2 cellular contexts compared by ENCODE assay signal in the genomic region with DNA sequence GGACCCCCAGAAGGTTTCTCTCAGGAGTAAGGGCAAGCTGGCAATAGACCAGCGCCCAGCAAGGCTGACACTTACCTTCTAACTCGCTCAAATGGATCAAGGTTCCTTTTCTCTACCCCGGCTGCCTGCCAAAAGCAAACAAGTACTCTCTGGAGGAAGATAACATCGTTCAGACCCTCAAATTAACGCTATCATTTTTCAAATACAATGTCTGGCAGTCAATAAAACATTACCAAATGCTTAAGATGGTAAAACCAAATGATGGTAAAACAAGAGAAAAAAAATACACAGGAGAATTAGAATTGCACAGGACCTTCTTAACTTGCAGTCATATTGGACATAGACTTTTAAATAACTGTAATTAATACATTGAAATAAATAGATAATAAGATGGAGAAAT.
TF ChIP-seq lines count a peak whose summit lies in the region.

No MANE protein-coding gene starts in this region.

TF ChIP-seq in HepG2, 621 proteins besides CTCF, POLR2A, EP300 and RAD21 (continued from another document):
- TF ChIP-seq, protein P1, sequence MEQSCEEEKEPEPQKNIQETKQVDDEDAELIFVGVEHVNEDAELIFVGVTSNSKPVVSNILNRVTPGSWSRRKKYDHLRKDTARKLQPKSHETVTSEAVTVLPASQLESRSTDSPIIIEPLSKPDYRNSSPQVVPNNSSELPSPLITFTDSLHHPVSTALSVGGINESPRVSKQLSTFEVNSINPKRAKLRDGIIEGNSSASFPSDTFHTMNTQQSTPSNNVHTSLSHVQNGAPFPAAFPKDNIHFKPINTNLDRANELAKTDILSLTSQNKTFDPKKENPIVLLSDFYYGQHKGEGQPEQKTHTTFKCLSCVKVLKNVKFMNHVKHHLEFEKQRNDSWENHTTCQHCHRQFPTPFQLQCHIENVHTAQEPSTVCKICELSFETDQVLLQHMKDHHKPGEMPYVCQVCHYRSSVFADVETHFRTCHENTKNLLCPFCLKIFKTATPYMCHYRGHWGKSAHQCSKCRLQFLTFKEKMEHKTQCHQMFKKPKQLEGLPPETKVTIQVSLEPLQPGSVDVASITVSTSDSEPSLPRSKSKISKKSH (CRISPR knock-in tag; IDR thresholded peaks at IDR 0.05; ENCODE audit: borderline replicate concordance), result no peak
- TF ChIP-seq, protein P2, sequence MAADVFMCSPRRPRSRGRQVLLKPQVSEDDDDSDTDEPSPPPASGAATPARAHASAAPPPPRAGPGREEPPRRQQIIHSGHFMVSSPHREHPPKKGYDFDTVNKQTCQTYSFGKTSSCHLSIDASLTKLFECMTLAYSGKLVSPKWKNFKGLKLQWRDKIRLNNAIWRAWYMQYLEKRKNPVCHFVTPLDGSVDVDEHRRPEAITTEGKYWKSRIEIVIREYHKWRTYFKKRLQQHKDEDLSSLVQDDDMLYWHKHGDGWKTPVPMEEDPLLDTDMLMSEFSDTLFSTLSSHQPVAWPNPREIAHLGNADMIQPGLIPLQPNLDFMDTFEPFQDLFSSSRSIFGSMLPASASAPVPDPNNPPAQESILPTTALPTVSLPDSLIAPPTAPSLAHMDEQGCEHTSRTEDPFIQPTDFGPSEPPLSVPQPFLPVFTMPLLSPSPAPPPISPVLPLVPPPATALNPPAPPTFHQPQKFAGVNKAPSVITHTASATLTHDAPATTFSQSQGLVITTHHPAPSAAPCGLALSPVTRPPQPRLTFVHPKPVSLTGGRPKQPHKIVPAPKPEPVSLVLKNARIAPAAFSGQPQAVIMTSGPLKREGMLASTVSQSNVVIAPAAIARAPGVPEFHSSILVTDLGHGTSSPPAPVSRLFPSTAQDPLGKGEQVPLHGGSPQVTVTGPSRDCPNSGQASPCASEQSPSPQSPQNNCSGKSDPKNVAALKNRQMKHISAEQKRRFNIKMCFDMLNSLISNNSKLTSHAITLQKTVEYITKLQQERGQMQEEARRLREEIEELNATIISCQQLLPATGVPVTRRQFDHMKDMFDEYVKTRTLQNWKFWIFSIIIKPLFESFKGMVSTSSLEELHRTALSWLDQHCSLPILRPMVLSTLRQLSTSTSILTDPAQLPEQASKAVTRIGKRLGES (CRISPR knock-in tag; IDR thresholded peaks at IDR 0.05; ENCODE audit: borderline replicate concordance), result no peak
- no peak for TF ChIP-seq ZEB1 (IDR thresholded peaks at IDR 0.05; ENCODE audit: insufficient replicate concordance, low read depth)
- no peak for TF ChIP-seq ZMYM2 (CRISPR knock-in tag; IDR thresholded peaks at IDR 0.05)
- no peak for TF ChIP-seq ARID2 (CRISPR knock-in tag; IDR thresholded peaks at IDR 0.05; ENCODE audit: borderline replicate concordance)
- TF ChIP-seq SOX6 (IDR thresholded peaks at IDR 0.05), result no peak
- no peak; the same call in 1 of the 2 replicates for TF ChIP-seq SOX6 (CRISPR knock-in tag; IDR thresholded peaks at IDR 0.05)
- TF ChIP-seq DR1 (CRISPR knock-in tag; IDR thresholded peaks at IDR 0.05), result no peak
- TF ChIP-seq SOX13 (IDR thresholded peaks at IDR 0.05), result no peak
- TF ChIP-seq SOX13 (CRISPR knock-in tag; conservative IDR thresholded peaks at IDR 0.05 in 1 of 2, IDR thresholded peaks at IDR 0.05 in 1 of 2), result peak in 1 of 2 experiments; percentile 49; a peak in 1 of 4 replicates
- TF ChIP-seq, protein P3, sequence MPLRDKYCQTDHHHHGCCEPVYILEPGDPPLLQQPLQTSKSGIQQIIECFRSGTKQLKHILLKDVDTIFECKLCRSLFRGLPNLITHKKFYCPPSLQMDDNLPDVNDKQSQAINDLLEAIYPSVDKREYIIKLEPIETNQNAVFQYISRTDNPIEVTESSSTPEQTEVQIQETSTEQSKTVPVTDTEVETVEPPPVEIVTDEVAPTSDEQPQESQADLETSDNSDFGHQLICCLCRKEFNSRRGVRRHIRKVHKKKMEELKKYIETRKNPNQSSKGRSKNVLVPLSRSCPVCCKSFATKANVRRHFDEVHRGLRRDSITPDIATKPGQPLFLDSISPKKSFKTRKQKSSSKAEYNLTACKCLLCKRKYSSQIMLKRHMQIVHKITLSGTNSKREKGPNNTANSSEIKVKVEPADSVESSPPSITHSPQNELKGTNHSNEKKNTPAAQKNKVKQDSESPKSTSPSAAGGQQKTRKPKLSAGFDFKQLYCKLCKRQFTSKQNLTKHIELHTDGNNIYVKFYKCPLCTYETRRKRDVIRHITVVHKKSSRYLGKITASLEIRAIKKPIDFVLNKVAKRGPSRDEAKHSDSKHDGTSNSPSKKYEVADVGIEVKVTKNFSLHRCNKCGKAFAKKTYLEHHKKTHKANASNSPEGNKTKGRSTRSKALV (CRISPR knock-in tag; IDR thresholded peaks at IDR 0.05), result no peak

TF ChIP-seq in SK-N-SH, 30 proteins besides CTCF, POLR2A, EP300 and RAD21:
- TF ChIP-seq, protein P4, sequence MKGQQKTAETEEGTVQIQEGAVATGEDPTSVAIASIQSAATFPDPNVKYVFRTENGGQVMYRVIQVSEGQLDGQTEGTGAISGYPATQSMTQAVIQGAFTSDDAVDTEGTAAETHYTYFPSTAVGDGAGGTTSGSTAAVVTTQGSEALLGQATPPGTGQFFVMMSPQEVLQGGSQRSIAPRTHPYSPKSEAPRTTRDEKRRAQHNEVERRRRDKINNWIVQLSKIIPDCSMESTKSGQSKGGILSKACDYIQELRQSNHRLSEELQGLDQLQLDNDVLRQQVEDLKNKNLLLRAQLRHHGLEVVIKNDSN (IDR thresholded peaks at IDR 0.05; ENCODE audit: borderline replicate concordance, low read depth), result no peak
- TF ChIP-seq, protein P5, sequence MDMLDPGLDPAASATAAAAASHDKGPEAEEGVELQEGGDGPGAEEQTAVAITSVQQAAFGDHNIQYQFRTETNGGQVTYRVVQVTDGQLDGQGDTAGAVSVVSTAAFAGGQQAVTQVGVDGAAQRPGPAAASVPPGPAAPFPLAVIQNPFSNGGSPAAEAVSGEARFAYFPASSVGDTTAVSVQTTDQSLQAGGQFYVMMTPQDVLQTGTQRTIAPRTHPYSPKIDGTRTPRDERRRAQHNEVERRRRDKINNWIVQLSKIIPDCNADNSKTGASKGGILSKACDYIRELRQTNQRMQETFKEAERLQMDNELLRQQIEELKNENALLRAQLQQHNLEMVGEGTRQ (IDR thresholded peaks at IDR 0.05; ENCODE audit: borderline replicate concordance, low read depth, low read length), result no peak
- TF ChIP-seq SIN3A (IDR thresholded peaks at IDR 0.05; ENCODE audit: borderline replicate concordance, low read depth, low read length) (no peak), SMC3 (IDR thresholded peaks at IDR 0.05; ENCODE audit: low read depth, low read length) (no peak), YY1 (IDR thresholded peaks at IDR 0.05; ENCODE audit: low read depth) (no peak), FOXJ3 (CRISPR knock-in tag; IDR thresholded peaks at IDR 0.05) (no peak), GABPA (IDR thresholded peaks at IDR 0.05; ENCODE audit: low read depth) (no peak), RCOR1 (IDR thresholded peaks at IDR 0.05; ENCODE audit: low read length) (no peak), NRF1 (IDR thresholded peaks at IDR 0.05; ENCODE audit: low read depth, low read length) (no peak), RXRA (IDR thresholded peaks at IDR 0.05; ENCODE audit: borderline replicate concordance, low read depth) (no peak)
- TF ChIP-seq, protein P6, sequence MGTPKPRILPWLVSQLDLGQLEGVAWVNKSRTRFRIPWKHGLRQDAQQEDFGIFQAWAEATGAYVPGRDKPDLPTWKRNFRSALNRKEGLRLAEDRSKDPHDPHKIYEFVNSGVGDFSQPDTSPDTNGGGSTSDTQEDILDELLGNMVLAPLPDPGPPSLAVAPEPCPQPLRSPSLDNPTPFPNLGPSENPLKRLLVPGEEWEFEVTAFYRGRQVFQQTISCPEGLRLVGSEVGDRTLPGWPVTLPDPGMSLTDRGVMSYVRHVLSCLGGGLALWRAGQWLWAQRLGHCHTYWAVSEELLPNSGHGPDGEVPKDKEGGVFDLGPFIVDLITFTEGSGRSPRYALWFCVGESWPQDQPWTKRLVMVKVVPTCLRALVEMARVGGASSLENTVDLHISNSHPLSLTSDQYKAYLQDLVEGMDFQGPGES (IDR thresholded peaks at IDR 0.05; ENCODE audit: low read depth, low read length), result no peak
